Comparison of ENCODE assay signal across 16 cellular contexts in the genomic region with DNA sequence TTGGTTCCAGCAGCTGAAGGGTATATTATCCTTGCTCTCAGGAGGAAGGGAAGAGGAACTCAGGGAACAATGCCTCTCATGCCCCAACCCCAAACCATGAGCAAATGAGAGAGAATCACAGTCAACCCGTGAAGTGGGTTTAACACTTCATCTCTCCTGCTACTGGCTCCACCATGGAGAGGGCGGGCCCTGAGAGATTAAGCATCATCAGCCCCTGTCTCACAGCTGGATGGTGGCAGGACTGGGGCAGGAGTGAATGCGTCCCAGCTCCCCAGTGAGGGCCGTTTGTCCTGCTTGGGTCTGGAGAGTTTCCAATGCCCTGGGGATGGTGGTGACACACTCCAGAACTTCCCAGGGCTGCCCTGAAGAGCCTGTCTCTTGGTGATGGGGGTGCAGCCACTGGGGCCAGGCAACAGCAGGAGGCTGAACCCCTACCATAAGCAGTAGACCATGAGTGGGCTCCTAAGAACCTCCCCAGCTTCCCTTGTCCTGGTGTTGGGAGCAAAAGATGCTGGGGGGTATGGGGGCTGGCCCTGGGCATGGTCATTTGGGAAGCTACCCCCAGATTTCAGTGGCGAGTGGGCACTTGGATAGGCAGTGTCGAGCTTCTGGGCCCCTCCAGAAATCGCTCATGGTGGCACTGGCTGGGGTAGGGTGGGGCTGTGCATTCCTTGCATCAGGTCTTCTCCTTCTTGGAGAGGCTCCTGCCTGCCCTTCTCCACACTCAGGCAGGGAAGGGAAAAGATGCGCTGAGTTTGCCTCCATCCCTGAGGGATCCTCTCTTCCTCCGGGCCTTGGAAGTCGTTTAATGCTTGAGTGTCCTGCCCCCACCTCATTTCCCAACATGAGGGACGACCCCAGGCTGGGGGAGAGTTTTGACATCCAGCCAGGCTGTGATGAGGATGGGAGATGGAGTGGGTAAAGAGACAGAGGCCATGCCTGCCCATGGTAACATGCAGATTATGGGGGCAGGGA.
DNase-seq lines count a peak whose midpoint lies in the region; ATAC-seq and TF ChIP-seq lines count a peak whose summit lies in the region.
"Had no signal": no experiment of that assay in that cellular context is flagged by ENCODE, and none has a peak within 500 bp of the region (broad histone marks: within the 10 kb centered on the region; RNA-seq: fewer than 3 reads in every experiment).

No MANE protein-coding gene starts in this region.

- no peak for TF ChIP-seq POLR2A in spleen (IDR thresholded peaks at IDR 0.05)

- H3K27me3 ChIP-seq in neural progenitor cell (no peaks in the 10 kb centered on the region), spleen (replicated peaks in 1 of 7) (peaks cover 0 to 12% (median 0%) of the 10 kb centered on the region in 7 donors)

- H3K36me3 ChIP-seq in neural progenitor cell, result no peaks in the 10 kb centered on the region
- H3K36me3 ChIP-seq in spleen, result no peaks in the 10 kb centered on the region

- H3K4me1 Mint-ChIP-seq in CD14-positive monocyte (no peaks in the 10 kb centered on the region), neural progenitor cell (peaks cover 5% of the 10 kb centered on the region)
- H3K4me1 Mint-ChIP-seq: CD4-positive, alpha-beta memory T cell had no signal

- peaks cover 0 to 2% (median 0%) of the 10 kb centered on the region in 7 donors for H3K9me3 Mint-ChIP-seq in CD14-positive monocyte
- no peaks in the 10 kb centered on the region for H3K9me3 Mint-ChIP-seq in neural progenitor cell

- no peak overlapping the region for H3K9ac ChIP-seq in neural progenitor cell
- H3K9ac ChIP-seq: GM23248 had no signal

- no peak overlapping the region for H3K4me2 ChIP-seq in neural progenitor cell
- H3K4me2 ChIP-seq: A549 had no signal

- H3K36me3 Mint-ChIP-seq in CD14-positive monocyte (no peaks in the 10 kb centered on the region), neural progenitor cell (no peaks in the 10 kb centered on the region)
- H3K36me3 Mint-ChIP-seq: CD4-positive, alpha-beta memory T cell had no signal

- H3F3A ChIP-seq in neural progenitor cell (ENCODE audit: low read depth), result no peaks in the 10 kb centered on the region

- no peak overlapping the region for H2AFZ ChIP-seq in neural progenitor cell (replicated peaks)
- H2AFZ ChIP-seq: GM23248 had no signal

- H3K4me3 Mint-ChIP-seq in CD14-positive monocyte (no peak overlapping the region), neural progenitor cell (no peak overlapping the region)
- H3K4me3 Mint-ChIP-seq: CD4-positive, alpha-beta memory T cell had no signal

- H3K27ac Mint-ChIP-seq in CD14-positive monocyte, result no peak overlapping the region
- H3K27ac Mint-ChIP-seq in neural progenitor cell, result peak overlapping the region; percentile 78
- H3K27ac Mint-ChIP-seq: CD4-positive, alpha-beta memory T cell had no signal

- H4K20me1 ChIP-seq in neural progenitor cell (ENCODE audit: low read depth), result no peaks in the 10 kb centered on the region

- H3K27me3 Mint-ChIP-seq in CD14-positive monocyte (ENCODE audit: low read depth in 3 of 3), result peaks cover 5 to 9% (median 6%) of the 10 kb centered on the region in 3 donors
- peaks cover 4% of the 10 kb centered on the region for H3K27me3 Mint-ChIP-seq in neural progenitor cell (ENCODE audit: insufficient read depth, low read depth)

- H3K4me1 ChIP-seq in neural progenitor cell (no peaks in the 10 kb centered on the region), spleen (no peaks in the 10 kb centered on the region)
- H3K4me1 ChIP-seq: A549 had no signal

- DNase-seq in CD14-positive monocyte (ENCODE audit: low spot score) (peak; percentile 39), RPMI7951 (ENCODE audit: low read depth) (peak; percentile 15), neural progenitor cell (ENCODE audit: low spot score) (no peak), spleen (peak; percentile 60), ACHN (no peak), NCI-H524 treated with DMSO at 0.1 percent for 48 hours (lab: John Stamatoyannopoulos, UW) (no peak)
- DNase-seq: C1 segment of cervical spinal cord; CD4-positive, alpha-beta memory T cell; DMS79 treated with DMSO at 0.1 percent for 48 hours; GF-D8; GM23248; IMR-90; KG1 had no signal

- H3K4me3 ChIP-seq in neural progenitor cell, result no peak overlapping the region
- H3K4me3 ChIP-seq in spleen, result no peak overlapping the region
- H3K4me3 ChIP-seq: A549, GM23248 had no signal

- no peak for TF ChIP-seq CTCF in CD14-positive monocyte (IDR thresholded peaks at IDR 0.05)
- TF ChIP-seq CTCF in neural progenitor cell (IDR thresholded peaks at IDR 0.05), result no peak
- TF ChIP-seq CTCF in spleen (IDR thresholded peaks at IDR 0.05 in 8 of 11, conservative IDR thresholded peaks at IDR 0.05 in 3 of 11), result no peak

- H3K27ac ChIP-seq in neural progenitor cell (no peak overlapping the region), spleen (no peak overlapping the region)
- H3K27ac ChIP-seq: A549, GM23248 had no signal

- ATAC-seq in GM18858 (IDR thresholded peaks at IDR 0.05; ENCODE audit: unreplicated experiment) (no peak), GM19452 (IDR thresholded peaks at IDR 0.05; ENCODE audit: unreplicated experiment) (no peak)
- ATAC-seq: A549 had no signal

- in situ Hi-C loops in ACHN (cut with HindIII; ENCODE audit: low pct_ligation_motif_present, low pct_unique_long_range_greater_than_20kb, low sequenced_read_pairs), result no loop called here

- H3K9me3 ChIP-seq in neural progenitor cell (ENCODE audit: low read depth) (no peaks in the 10 kb centered on the region), spleen (no peaks in the 10 kb centered on the region)
- H3K9me3 ChIP-seq: A549 had no signal

- no peaks in the 10 kb centered on the region for H3K79me2 ChIP-seq in neural progenitor cell (ENCODE audit: low read depth)

- whole genome bisulfite sequencing in spleen, 5 donors, result 69 to 80% (median 74%) methylated on average over 9 to 11 of the region's 11 CpGs

- intact Hi-C loops in CD14-positive monocyte (cut with micrococcal nuclease), result no loop called here
- intact Hi-C loops in spleen (cut with DNase I; ENCODE audit: low total_unique reads), result no loop called here

Comparison
In these comparisons a context has a peak if more than half of its experiments do, and no peak if none do; other contexts are left out.
1. DNase-seq: peak in CD14-positive monocyte (single experiment), RPMI7951 (single experiment) and spleen (single experiment); none in neural progenitor cell (single experiment), ACHN (single experiment) and NCI-H524 treated with DMSO at 0.1 percent for 48 hours (single experiment).